ENCODE assay signal across 28 cellular contexts in genomic region chr7:111103136-111103535, GRCh38. TPM values are rescaled to one million over a fixed set of nuclear protein-coding genes. Genes with fewer than 3 reads are reported as not detected.
"Had no signal": no experiment of that assay in that cellular context is flagged by ENCODE, and none has a peak within 500 bp of the region (broad histone marks: within the 10 kb centered on the region; RNA-seq: fewer than 3 reads in every experiment).

No MANE protein-coding gene starts in this region.

- DNase-seq: activated CD4-positive, alpha-beta memory T cell treated with anti-CD3 and anti-CD28 coated beads, Interleukin-2, amount 10 ng/mL, durations not matched to agents 7 days and 5 days; activated CD4-positive, alpha-beta T cell treated with anti-CD3 and anti-CD28 coated beads for 4 hours; activated effector memory CD4-positive, alpha-beta T cell treated with Interleukin-2 at 50 U/mL for 16 hours; activated naive CD4-positive, alpha-beta T cell treated with anti-CD3 and anti-CD28 coated beads, Interleukin-2, amount 50 U/mL, for 16 hours; activated T-cell treated with anti-CD3 and anti-CD28 coated beads, Interleukin-2, amount 50 U/mL, for 1 hour; amygdala; colonic mucosa; dorsolateral prefrontal cortex; effector memory CD8-positive, alpha-beta T cell; foreskin melanocyte; lower lobe of right lung; mesendoderm; naive B cell; stimulated activated CD4-positive, alpha-beta T cell treated with anti-CD3 and anti-CD28 coated beads, Interleukin-4, amount 100 ng/mL, for 24 hours; stomach; T-cell; T-helper 9 cell had no signal

- H3K9me3 Mint-ChIP-seq: activated CD4-positive, alpha-beta memory T cell treated with anti-CD3 and anti-CD28 coated beads, Interleukin-2, amount 10 ng/mL, durations not matched to agents 7 days and 5 days; effector memory CD8-positive, alpha-beta T cell; naive B cell; neural progenitor cell; T-cell; type B pancreatic cell; WTC11 had no signal

- H3K4me3 ChIP-seq: colonic mucosa, dorsolateral prefrontal cortex, lower lobe of right lung, neural progenitor cell, stomach, suprapubic skin, vagina had no signal

- H3K27me3 ChIP-seq: colonic mucosa, dorsolateral prefrontal cortex, neural progenitor cell, stomach, suprapubic skin, vagina had no signal

- H3K4me3 Mint-ChIP-seq: activated CD4-positive, alpha-beta memory T cell treated with anti-CD3 and anti-CD28 coated beads, Interleukin-2, amount 10 ng/mL, durations not matched to agents 7 days and 5 days; effector memory CD8-positive, alpha-beta T cell; neural progenitor cell; T-cell; type B pancreatic cell; WTC11 had no signal

- ATAC-seq: effector memory CD8-positive, alpha-beta T cell; esophagus mucosa; left lobe of liver; lower lobe of right lung; SK-N-SH treated with all-trans-retinoic acid at 6 μM for 48 hours; T-cell; WTC11 had no signal

- H3K36me3 Mint-ChIP-seq: naive B cell, type B pancreatic cell, WTC11 had no signal

- H3K9me3 ChIP-seq: colonic mucosa, lower lobe of right lung, stomach, suprapubic skin, vagina had no signal

- H3K27ac ChIP-seq: colonic mucosa, lower lobe of right lung, neural progenitor cell, stomach, suprapubic skin, vagina had no signal

- H3K36me3 ChIP-seq: colonic mucosa, lower lobe of right lung, neural progenitor cell, stomach, suprapubic skin, vagina had no signal

- H3K4me1 ChIP-seq: colonic mucosa had no signal

- H3K27ac Mint-ChIP-seq: activated CD4-positive, alpha-beta memory T cell treated with anti-CD3 and anti-CD28 coated beads, Interleukin-2, amount 10 ng/mL, durations not matched to agents 7 days and 5 days; effector memory CD8-positive, alpha-beta T cell; neural progenitor cell; progenitor cell of endocrine pancreas; T-cell; type B pancreatic cell; WTC11 had no signal

- H3K27me3 Mint-ChIP-seq: activated CD4-positive, alpha-beta memory T cell treated with anti-CD3 and anti-CD28 coated beads, Interleukin-2, amount 10 ng/mL, durations not matched to agents 7 days and 5 days; effector memory CD8-positive, alpha-beta T cell; naive B cell; progenitor cell of endocrine pancreas; T-cell; type B pancreatic cell had no signal

RNA-seq across cellular contexts. Expression of gene LRRN3, which starts 12.2 kb away (rescaled TPM):
- total RNA-seq: bronchial epithelial cell, endothelial cell of umbilical vein, esophagus mucosa had no signal
- polyA plus RNA-seq: endothelial cell of umbilical vein had no signal
